8 cellular contexts compared by ENCODE assay signal in genomic region chr1:45012639-45013278, GRCh38. TPM values are rescaled to one million over a fixed set of nuclear protein-coding genes. Genes with fewer than 3 reads are reported as not detected.
DNase-seq lines count a peak whose midpoint lies in the region; ATAC-seq and TF ChIP-seq lines count a peak whose summit lies in the region.

No MANE protein-coding gene starts in this region.

- peaks cover 20% of the 10 kb centered on the region for H3K36me3 Mint-ChIP-seq in CD4-positive, CD25-positive, alpha-beta regulatory T cell

- no peak for ATAC-seq in CD4-positive, CD25-positive, alpha-beta regulatory T cell (ENCODE audit: low read depth in 2 of 2)
- ATAC-seq in GM21515 (IDR thresholded peaks at IDR 0.05; ENCODE audit: unreplicated experiment) (no peak), GM19351 (IDR thresholded peaks at IDR 0.05; ENCODE audit: unreplicated experiment) (no peak)

- H3K4me3 Mint-ChIP-seq in CD4-positive, CD25-positive, alpha-beta regulatory T cell, result peak overlapping the region; percentile 90 to 97 (median 92)

- TF ChIP-seq CTCF in astrocyte of the spinal cord (IDR thresholded peaks at IDR 0.05; ENCODE audit: low read depth, low read length), result no peak

- peaks cover 19% of the 10 kb centered on the region for H3K36me3 ChIP-seq in CD4-positive, CD25-positive, alpha-beta regulatory T cell (ENCODE audit: control insufficient read depth, insufficient read depth, low read length)
- peaks cover 5% of the 10 kb centered on the region; the same call in 1 of the 2 replicates for H3K36me3 ChIP-seq in SJCRH30

- H3K4me1 ChIP-seq in CD4-positive, CD25-positive, alpha-beta regulatory T cell (ENCODE audit: control insufficient read depth, insufficient read depth, low read length, poor library complexity, severe bottlenecking), result peaks cover 47% of the 10 kb centered on the region
- no peaks in the 10 kb centered on the region for H3K4me1 ChIP-seq in SJCRH30

- H3K27ac Mint-ChIP-seq in CD4-positive, CD25-positive, alpha-beta regulatory T cell, result peak overlapping the region; percentile 32 to 98 (median 96)

- peak overlapping the region; percentile 93 for H3K4me3 ChIP-seq in CD4-positive, CD25-positive, alpha-beta regulatory T cell (ENCODE audit: low read depth, low read length)
- H3K4me3 ChIP-seq in SJCRH30 (peak overlapping the region; percentile 92), astrocyte of the spinal cord (ENCODE audit: low read depth, low read length) (peak overlapping the region; percentile 81), iPS-11a (ENCODE audit: low read depth, low read length) (peak overlapping the region; percentile 58)

- no peaks in the 10 kb centered on the region for H3K9me3 Mint-ChIP-seq in CD4-positive, CD25-positive, alpha-beta regulatory T cell

- in situ Hi-C loops in astrocyte of the spinal cord (cut with HindIII; ENCODE audit: low sequenced_read_pairs), result no loop called here

- H3K27me3 Mint-ChIP-seq in CD4-positive, CD25-positive, alpha-beta regulatory T cell, result no peaks in the 10 kb centered on the region

- peak overlapping the region; percentile 78 for H3K27ac ChIP-seq in CD4-positive, CD25-positive, alpha-beta regulatory T cell (ENCODE audit: insufficient read depth, low read length, poor library complexity, severe bottlenecking)
- peak overlapping the region; percentile 49 for H3K27ac ChIP-seq in SJCRH30

- peak in 1 of 3 donors; percentile 33 for DNase-seq in CD4-positive, CD25-positive, alpha-beta regulatory T cell
- DNase-seq in HS-27A (ENCODE audit: low read depth), result peak; percentile 43
- peak; percentile 72 to 78 for DNase-seq in SJCRH30
- peak; percentile 59 for DNase-seq in astrocyte of the spinal cord (ENCODE audit: low read depth, low spot score)
- DNase-seq in renal cortical epithelial cell (ENCODE audit: low read depth), result peak; percentile 53

- H3K9me3 ChIP-seq in CD4-positive, CD25-positive, alpha-beta regulatory T cell (ENCODE audit: control insufficient read depth in 2 of 2, low read length in 2 of 2), result no peaks in the 10 kb centered on the region
- no peaks in the 10 kb centered on the region for H3K9me3 ChIP-seq in SJCRH30 (replicated peaks)

- no peaks in the 10 kb centered on the region for H3K27me3 ChIP-seq in CD4-positive, CD25-positive, alpha-beta regulatory T cell (ENCODE audit: control insufficient read depth, insufficient read depth, low read length)
- no peaks in the 10 kb centered on the region for H3K27me3 ChIP-seq in SJCRH30

- H3K4me1 Mint-ChIP-seq in CD4-positive, CD25-positive, alpha-beta regulatory T cell, result peaks cover 6 to 60% (median 37%) of the 10 kb centered on the region in 4 donors

RNA-seq across cellular contexts. Expression of gene UROD, which starts 0.7 kb away (rescaled TPM):
- 49.5 TPM for total RNA-seq in CD4-positive, CD25-positive, alpha-beta regulatory T cell
- 10 to 100 TPM; 72.7 to 93.6 (median 82.5) TPM for polyA plus RNA-seq in CD4-positive, CD25-positive, alpha-beta regulatory T cell
- total RNA-seq in SJCRH30 (2014; rRNA removed; shearing (Covaris generic)), result 116 and 131 TPM in 2 replicates
- total RNA-seq in renal cortical epithelial cell, result 81.5 and 156 TPM in 2 replicates

RNA-seq across cellular contexts. Expression of gene HECTD3, which starts 1.6 kb away (rescaled TPM):
- total RNA-seq in CD4-positive, CD25-positive, alpha-beta regulatory T cell, result 58.4 TPM
- 10 to 100 TPM; 24.2 to 31.0 (median 27.5) TPM for polyA plus RNA-seq in CD4-positive, CD25-positive, alpha-beta regulatory T cell
- 19.6 and 21.3 TPM in 2 replicates for total RNA-seq in SJCRH30 (2014; rRNA removed; shearing (Covaris generic))
- total RNA-seq in renal cortical epithelial cell, result 23.1 and 53.7 TPM in 2 replicates

RNA-seq across cellular contexts. Expression of gene EIF2B3, which starts 26.4 kb away (rescaled TPM):
- 11.8 TPM for total RNA-seq in CD4-positive, CD25-positive, alpha-beta regulatory T cell
- 10 to 100 TPM; 13.5 to 20.3 (median 16.2) TPM for polyA plus RNA-seq in CD4-positive, CD25-positive, alpha-beta regulatory T cell
- 40.1 TPM in 2 replicates for total RNA-seq in SJCRH30 (2014; rRNA removed; shearing (Covaris generic))
- 29.0 and 30.2 TPM in 2 replicates for total RNA-seq in renal cortical epithelial cell
